In genomic region chr15:35545316-35545824, GRCh38 we compare ENCODE assay signal across 8 cellular contexts.
DNase-seq lines count a peak whose midpoint lies in the region; ATAC-seq and TF ChIP-seq lines count a peak whose summit lies in the region.

No MANE protein-coding gene starts in this region.

- 0 out of 2 replicates have a peak, but pooled peaks cover 4% of the 10 kb centered on the region for H3K79me2 ChIP-seq in OCI-LY1 (ENCODE audit: insufficient read depth, low read length)

- peak overlapping the region; percentile 93 for H3K27ac ChIP-seq in OCI-LY1 (ENCODE audit: low read depth, low read length, poor library complexity, severe bottlenecking)

- H3K9ac ChIP-seq in OCI-LY1 (ENCODE audit: low read length), result peak overlapping the region; percentile 98

- H3K4me1 ChIP-seq in OCI-LY1 (ENCODE audit: insufficient read depth, low read length, severe bottlenecking), result peaks cover 30% of the 10 kb centered on the region

- peaks cover 5% of the 10 kb centered on the region; the same call in 1 of the 2 replicates for H3K36me3 ChIP-seq in OCI-LY1 (ENCODE audit: insufficient read depth, low read length)

- peak; percentile 28 for ATAC-seq in GM18517 (IDR thresholded peaks at IDR 0.05; ENCODE audit: unreplicated experiment)
- ATAC-seq in HG03045 (IDR thresholded peaks at IDR 0.05; ENCODE audit: unreplicated experiment), result peak; percentile 19

- no peaks in the 10 kb centered on the region for H3K9me2 ChIP-seq in OCI-LY1 (ENCODE audit: low read depth, low read length)

- H3K9me3 ChIP-seq in OCI-LY1 (ENCODE audit: low read length), result no peaks in the 10 kb centered on the region

- peak overlapping the region; percentile 58 for H2AFZ ChIP-seq in OCI-LY1 (ENCODE audit: low read length)

- no peaks in the 10 kb centered on the region for H4K20me1 ChIP-seq in OCI-LY1 (ENCODE audit: insufficient read depth, low read length)

- TF ChIP-seq CTCF in OCI-LY1 (IDR thresholded peaks at IDR 0.05; ENCODE audit: low read length), result no peak

- H3K4me3 ChIP-seq in OCI-LY1 (ENCODE audit: low read depth, low read length, poor library complexity, severe bottlenecking), result peak overlapping the region; percentile 93
- peak overlapping the region; percentile 70 for H3K4me3 ChIP-seq in iPS-11a (ENCODE audit: low read depth, low read length)
- H3K4me3 ChIP-seq in skeletal muscle cell (ENCODE audit: low read depth, low read length), result peak overlapping the region; percentile 67

- DNase-seq in AG08396 (ENCODE audit: low spot score), result peak; percentile 36
- DNase-seq in astrocyte of the hippocampus (ENCODE audit: low read depth, low spot score), result peak; percentile 70
- DNase-seq in skeletal muscle cell (ENCODE audit: low read depth), result no peak
- DNase-seq in cortex of kidney (lab: John Stamatoyannopoulos, UW), result no peak

- H3K4me2 ChIP-seq in OCI-LY1 (ENCODE audit: low read length), result peak overlapping the region; percentile 99

- H3F3A ChIP-seq in OCI-LY1 (ENCODE audit: insufficient read depth, low read length), result no peaks in the 10 kb centered on the region

- H3K27me3 ChIP-seq in OCI-LY1 (ENCODE audit: insufficient read depth, low read length), result no peaks in the 10 kb centered on the region

Comparison
In these comparisons a context has a peak if more than half of its experiments do, and no peak if none do; other contexts are left out.
1. DNase-seq: peak in AG08396 (single experiment) and astrocyte of the hippocampus (single experiment); none in skeletal muscle cell (single experiment) and cortex of kidney (single experiment).
2. Peak in every context shown above with its lines, with median percentiles within 50 percentile points of each other: H3K4me3 ChIP-seq.